22 cellular contexts compared by ENCODE assay signal in the genomic region with DNA sequence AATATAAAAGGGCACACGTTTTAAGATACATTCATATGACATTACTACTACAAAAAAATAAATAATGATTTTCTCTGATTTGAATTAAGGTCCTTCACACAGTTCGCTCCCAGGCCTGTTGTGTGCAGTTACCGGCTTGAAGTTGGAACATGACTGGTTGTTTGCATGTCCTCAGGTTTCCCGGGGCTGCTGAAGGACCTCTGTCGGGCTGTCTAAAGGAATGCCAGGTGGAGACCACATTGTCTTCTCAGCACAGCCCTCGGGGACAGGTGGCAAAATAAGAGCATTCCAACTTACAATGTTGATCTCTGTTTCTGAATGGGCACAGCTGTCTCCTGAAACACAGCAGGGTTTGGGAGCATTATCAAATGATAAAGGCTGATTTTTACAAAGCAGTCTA. TPM values are rescaled to one million over a fixed set of nuclear protein-coding genes. Genes with fewer than 3 reads are reported as not detected.
DNase-seq lines count a peak whose midpoint lies in the region; ATAC-seq and TF ChIP-seq lines count a peak whose summit lies in the region.
"Had no signal": no experiment of that assay in that cellular context is flagged by ENCODE, and none has a peak within 500 bp of the region (broad histone marks: within the 10 kb centered on the region; RNA-seq: fewer than 3 reads in every experiment).

No MANE protein-coding gene starts in this region.

- H3K36me3 ChIP-seq in GM23338 (ENCODE audit: insufficient read depth) (peaks cover 11% of the 10 kb centered on the region; the same call in 1 of the 2 replicates), endodermal cell (ENCODE audit: control insufficient read depth, insufficient read depth, low read length) (no peaks in the 10 kb centered on the region)

- no peaks in the 10 kb centered on the region for H3K79me2 ChIP-seq in GM23338 (replicated peaks; ENCODE audit: insufficient read depth)

- TF ChIP-seq CTCF in GM23338 (conservative IDR thresholded peaks at IDR 0.05; ENCODE audit: low read depth in 2 of 2) = no peak
- no peak for TF ChIP-seq CTCF in endodermal cell (conservative IDR thresholded peaks at IDR 0.05)

- no peak overlapping the region for H2AFZ ChIP-seq in GM23338
- H2AFZ ChIP-seq: GM23248 had no signal

- H3K4me3 ChIP-seq in GM23338 = no peak overlapping the region
- H3K4me3 ChIP-seq in endodermal cell (ENCODE audit: low read length) = no peak overlapping the region
- H3K4me3 ChIP-seq: GM23248, K562 had no signal

- peak; percentile 35 for DNase-seq in GM23338 (ENCODE audit: low spot score)
- DNase-seq in NCI-H526 (lab: John Stamatoyannopoulos, UW) = peak; percentile 85 to 91
- peak; percentile 67 for DNase-seq in endodermal cell
- DNase-seq in myocyte (ENCODE audit: low read depth) = peak; percentile 56
- DNase-seq in stimulated activated CD8-positive, alpha-beta memory T cell treated with anti-CD3 and anti-CD28 coated beads, Interleukin-4, amount 100 ng/mL, for 48 hours = no peak
- no peak for DNase-seq in NK-92 treated with Interleukin-12 subunit alpha and Interleukin-12 subunit beta, amount 100 ng/mL, for 24 hours (lab: John Stamatoyannopoulos, UW)
- no peak for DNase-seq in central memory CD4-positive, alpha-beta T cell
- DNase-seq: BE2C; C1 segment of cervical spinal cord; CD4-positive, CD25-positive, alpha-beta regulatory T cell; CD8-positive, alpha-beta memory T cell; COR-L47; DMS 273 treated with DMSO at 0.1 percent for 48 hours; DMS53; GDM1; GM23248; HFFc6; IMR-90 had no signal

- H3K9me3 Mint-ChIP-seq in GM23338 (no peaks in the 10 kb centered on the region; the same call in 2 of the 3 replicates), endodermal cell (peaks cover 15% of the 10 kb centered on the region)
- H3K9me3 Mint-ChIP-seq: HFFc6 had no signal

- H3K27me3 Mint-ChIP-seq in GM23338 (ENCODE audit: insufficient read depth, low read depth, poor library complexity) (peaks cover 2% of the 10 kb centered on the region), endodermal cell (ENCODE audit: insufficient read depth) (no peaks in the 10 kb centered on the region)

- H4K20me1 ChIP-seq in GM23338 (replicated peaks; ENCODE audit: insufficient read depth) = no peaks in the 10 kb centered on the region

- H3K4me1 Mint-ChIP-seq in GM23338 (peaks cover 13% of the 10 kb centered on the region; the same call in 2 of the 3 replicates), endodermal cell (peaks cover 3% of the 10 kb centered on the region)

- no peak overlapping the region for H3K4me2 ChIP-seq in GM23338

- H3K4me1 ChIP-seq in GM23338 (ENCODE audit: insufficient read depth) (peaks cover 8% of the 10 kb centered on the region; the same call in 1 of the 2 replicates), endodermal cell (ENCODE audit: control insufficient read depth, insufficient read depth, low read length) (no peaks in the 10 kb centered on the region)

- H3K27me3 ChIP-seq in GM23338 (ENCODE audit: insufficient read depth) = no peaks in the 10 kb centered on the region
- H3K27me3 ChIP-seq in endodermal cell (ENCODE audit: control insufficient read depth, insufficient read depth, low read length, poor library complexity, severe bottlenecking) = no peaks in the 10 kb centered on the region
- H3K27me3 ChIP-seq: BE2C had no signal

- ATAC-seq in GM23338 (peak; percentile 73), HG03521 (IDR thresholded peaks at IDR 0.05; ENCODE audit: unreplicated experiment) (no peak)
- ATAC-seq: HCT116, K562 had no signal

- peaks cover 27% of the 10 kb centered on the region for H3K36me3 Mint-ChIP-seq in GM23338 (ENCODE audit: low read depth)
- peaks cover 40% of the 10 kb centered on the region for H3K36me3 Mint-ChIP-seq in endodermal cell (ENCODE audit: low read depth)
- H3K36me3 Mint-ChIP-seq: CD4-positive, CD25-positive, alpha-beta regulatory T cell had no signal

- H3K4me3 Mint-ChIP-seq in GM23338 = no peak overlapping the region
- no peak overlapping the region for H3K4me3 Mint-ChIP-seq in endodermal cell
- H3K4me3 Mint-ChIP-seq: CD4-positive, CD25-positive, alpha-beta regulatory T cell; CD8-positive, alpha-beta memory T cell; HFFc6 had no signal

- no peaks in the 10 kb centered on the region for H3F3A ChIP-seq in GM23338 (replicated peaks; ENCODE audit: low read depth)

- no peaks in the 10 kb centered on the region for H3K9me2 ChIP-seq in GM23338 (ENCODE audit: insufficient read depth)

- H3K27ac Mint-ChIP-seq in GM23338 (peak overlapping the region; percentile 88), endodermal cell (peak overlapping the region; percentile 56)
- H3K27ac Mint-ChIP-seq: CD4-positive, CD25-positive, alpha-beta regulatory T cell; HFFc6 had no signal

- H3K27ac ChIP-seq in GM23338 (ENCODE audit: low read depth) (peak overlapping the region; percentile 63; the same call in 1 of the 2 replicates), endodermal cell (ENCODE audit: low read depth, low read length) (no peak overlapping the region)
- H3K27ac ChIP-seq: GM23248 had no signal

- no peak overlapping the region for H3K9ac ChIP-seq in endodermal cell (ENCODE audit: extremely low read depth, low read length, poor library complexity, severe bottlenecking)
- H3K9ac ChIP-seq: GM23248 had no signal

- WGBS in endodermal cell (ENCODE audit: insufficient coverage in 1 of 2, insufficient read length in 1 of 2), 2 experiments = 82 to 88% methylated on average over 5 of the region's 6 CpGs

- H3K9me3 ChIP-seq in endodermal cell (ENCODE audit: control insufficient read depth, low read length) = peaks cover 8% of the 10 kb centered on the region
- H3K9me3 ChIP-seq: BE2C had no signal

TF ChIP-seq in GM23338, 12 proteins besides CTCF, POLR2A, EP300 and RAD21 (continues in another document):
- TF ChIP-seq POLR2AphosphoS5 (IDR thresholded peaks at IDR 0.05; ENCODE audit: low read depth) (no peak), CREB1 (CRISPR knock-in tag; IDR thresholded peaks at IDR 0.05; ENCODE audit: low read depth) (no peak), ZNF331 (CRISPR knock-in tag; IDR thresholded peaks at IDR 0.05; ENCODE audit: low read depth) (no peak), NANOG (IDR thresholded peaks at IDR 0.05; ENCODE audit: borderline replicate concordance) (no peak), JUNB (IDR thresholded peaks at IDR 0.05; ENCODE audit: unreplicated experiment) (no peak), EZH2 (IDR thresholded peaks at IDR 0.05; ENCODE audit: low read depth, unreplicated experiment) (no peak)
- TF ChIP-seq, protein P1, sequence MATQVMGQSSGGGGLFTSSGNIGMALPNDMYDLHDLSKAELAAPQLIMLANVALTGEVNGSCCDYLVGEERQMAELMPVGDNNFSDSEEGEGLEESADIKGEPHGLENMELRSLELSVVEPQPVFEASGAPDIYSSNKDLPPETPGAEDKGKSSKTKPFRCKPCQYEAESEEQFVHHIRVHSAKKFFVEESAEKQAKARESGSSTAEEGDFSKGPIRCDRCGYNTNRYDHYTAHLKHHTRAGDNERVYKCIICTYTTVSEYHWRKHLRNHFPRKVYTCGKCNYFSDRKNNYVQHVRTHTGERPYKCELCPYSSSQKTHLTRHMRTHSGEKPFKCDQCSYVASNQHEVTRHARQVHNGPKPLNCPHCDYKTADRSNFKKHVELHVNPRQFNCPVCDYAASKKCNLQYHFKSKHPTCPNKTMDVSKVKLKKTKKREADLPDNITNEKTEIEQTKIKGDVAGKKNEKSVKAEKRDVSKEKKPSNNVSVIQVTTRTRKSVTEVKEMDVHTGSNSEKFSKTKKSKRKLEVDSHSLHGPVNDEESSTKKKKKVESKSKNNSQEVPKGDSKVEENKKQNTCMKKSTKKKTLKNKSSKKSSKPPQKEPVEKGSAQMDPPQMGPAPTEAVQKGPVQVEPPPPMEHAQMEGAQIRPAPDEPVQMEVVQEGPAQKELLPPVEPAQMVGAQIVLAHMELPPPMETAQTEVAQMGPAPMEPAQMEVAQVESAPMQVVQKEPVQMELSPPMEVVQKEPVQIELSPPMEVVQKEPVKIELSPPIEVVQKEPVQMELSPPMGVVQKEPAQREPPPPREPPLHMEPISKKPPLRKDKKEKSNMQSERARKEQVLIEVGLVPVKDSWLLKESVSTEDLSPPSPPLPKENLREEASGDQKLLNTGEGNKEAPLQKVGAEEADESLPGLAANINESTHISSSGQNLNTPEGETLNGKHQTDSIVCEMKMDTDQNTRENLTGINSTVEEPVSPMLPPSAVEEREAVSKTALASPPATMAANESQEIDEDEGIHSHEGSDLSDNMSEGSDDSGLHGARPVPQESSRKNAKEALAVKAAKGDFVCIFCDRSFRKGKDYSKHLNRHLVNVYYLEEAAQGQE (IDR thresholded peaks at IDR 0.05; ENCODE audit: unreplicated experiment) = no peak
- TF ChIP-seq, protein P2, sequence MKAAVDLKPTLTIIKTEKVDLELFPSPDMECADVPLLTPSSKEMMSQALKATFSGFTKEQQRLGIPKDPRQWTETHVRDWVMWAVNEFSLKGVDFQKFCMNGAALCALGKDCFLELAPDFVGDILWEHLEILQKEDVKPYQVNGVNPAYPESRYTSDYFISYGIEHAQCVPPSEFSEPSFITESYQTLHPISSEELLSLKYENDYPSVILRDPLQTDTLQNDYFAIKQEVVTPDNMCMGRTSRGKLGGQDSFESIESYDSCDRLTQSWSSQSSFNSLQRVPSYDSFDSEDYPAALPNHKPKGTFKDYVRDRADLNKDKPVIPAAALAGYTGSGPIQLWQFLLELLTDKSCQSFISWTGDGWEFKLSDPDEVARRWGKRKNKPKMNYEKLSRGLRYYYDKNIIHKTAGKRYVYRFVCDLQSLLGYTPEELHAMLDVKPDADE (IDR thresholded peaks at IDR 0.05) = no peak

RNA-seq across cellular contexts. Expression of gene VSIG10L2, which starts 14.9 kb away (rescaled TPM):
- total RNA-seq in GM23338 (2014; rRNA removed; shearing (Covaris generic)) = not detected in 2 replicates
- polyA plus RNA-seq in GM23338 (2016; fragmentation: Nextera tagmentation; extraction: Ambion mirVana) = 0.59 and 0.63 TPM in 2 replicates
- total RNA-seq in endodermal cell (not detected), myocyte (not detected in 2 replicates)
- polyA plus RNA-seq in endodermal cell (2013, experiment 1 of 2) = not detected
- polyA plus RNA-seq in endodermal cell (2013, experiment 2 of 2) = not detected
- polyA plus RNA-seq in myocyte (2012) = 0.06 TPM
- total RNA-seq: A172; CD4-positive, CD25-positive, alpha-beta regulatory T cell; CD8-positive, alpha-beta memory T cell; GM23248; HFFc6; K562 had no signal
- polyA plus RNA-seq: CD4-positive, CD25-positive, alpha-beta regulatory T cell; CD8-positive, alpha-beta memory T cell; GM23248; IMR-90; K562 had no signal

RNA-seq across cellular contexts. Expression of gene DDX25, which starts 56.5 kb away (rescaled TPM):
- 20.7 and 23.6 TPM in 2 replicates for total RNA-seq in GM23338 (2014; rRNA removed; shearing (Covaris generic))
- polyA plus RNA-seq in GM23338 (2016; fragmentation: Nextera tagmentation; extraction: Ambion mirVana) = 20.6 and 21.2 TPM in 2 replicates
- total RNA-seq in endodermal cell (1 to 10 TPM; 3.3 to 8.4 TPM), myocyte (not detected in 2 replicates)
- polyA plus RNA-seq in endodermal cell (2013, experiment 1 of 2) = 3.6 TPM
- 2.8 TPM for polyA plus RNA-seq in endodermal cell (2013, experiment 2 of 2)
- polyA plus RNA-seq in myocyte (2012) = 0.14 TPM
- total RNA-seq: A172; CD4-positive, CD25-positive, alpha-beta regulatory T cell; GM23248; HFFc6; K562 had no signal
- polyA plus RNA-seq: CD4-positive, CD25-positive, alpha-beta regulatory T cell; CD8-positive, alpha-beta memory T cell; GM23248; IMR-90; K562 had no signal

RNA-seq across cellular contexts. Expression of gene PUS3, which starts 57.8 kb away (rescaled TPM):
- 24.1 and 35.8 TPM in 2 replicates for total RNA-seq in GM23338 (2014; rRNA removed; shearing (Covaris generic))
- polyA plus RNA-seq in GM23338 (2016; fragmentation: Nextera tagmentation; extraction: Ambion mirVana) = 12.0 and 15.8 TPM in 2 replicates
- 10 to 100 TPM; 12.6 to 13.7 TPM for total RNA-seq in endodermal cell
- polyA plus RNA-seq in endodermal cell (2013, experiment 1 of 2) = 16.1 TPM
- polyA plus RNA-seq in endodermal cell (2013, experiment 2 of 2) = 16.0 TPM
- 13.0 and 20.8 TPM in 2 replicates for total RNA-seq in myocyte
- polyA plus RNA-seq in myocyte (2012) = 10.0 TPM

Comparison
In these comparisons a context has a peak if more than half of its experiments do, and no peak if none do; other contexts are left out.
1. DNase-seq: peak in GM23338 (single experiment), NCI-H526 (2 of 2), endodermal cell (single experiment) and myocyte (single experiment); none in stimulated activated CD8-positive, alpha-beta memory T cell treated with anti-CD3 and anti-CD28 coated beads, Interleukin-4, amount 100 ng/mL, for 48 hours (single experiment), NK-92 treated with Interleukin-12 subunit alpha and Interleukin-12 subunit beta, amount 100 ng/mL, for 24 hours (single experiment) and central memory CD4-positive, alpha-beta T cell (single experiment).